In genomic region chr4:33060873-33061542, GRCh38 we compare ENCODE assay signal across 8 cellular contexts.
DNase-seq lines count a peak whose midpoint lies in the region; ATAC-seq and TF ChIP-seq lines count a peak whose summit lies in the region.

No MANE protein-coding gene starts in this region.

- H3K27ac Mint-ChIP-seq in neural crest cell (ENCODE audit: unreplicated experiment) = no peak overlapping the region

- peak overlapping the region; percentile 44 for H3K4me2 ChIP-seq in OCI-LY3 (ENCODE audit: low read length)

- no peaks in the 10 kb centered on the region for H3K27me3 ChIP-seq in OCI-LY3 (ENCODE audit: low read depth, low read length)

- no peaks in the 10 kb centered on the region for H3K9me3 Mint-ChIP-seq in neural crest cell

- H3K9ac ChIP-seq in OCI-LY3 (ENCODE audit: low read length) = no peak overlapping the region

- H3K36me3 ChIP-seq in OCI-LY3 (replicated peaks; ENCODE audit: low read depth, low read length) = no peaks in the 10 kb centered on the region

- TF ChIP-seq CTCF in OCI-LY3 (IDR thresholded peaks at IDR 0.05; ENCODE audit: low read depth, low read length) (peak; percentile 81), neural crest cell (conservative IDR thresholded peaks at IDR 0.05) (peak; percentile 86)

- no peaks in the 10 kb centered on the region for H3K9me3 ChIP-seq in OCI-LY3 (ENCODE audit: insufficient read depth, low read length)

- ATAC-seq in HG03378 (IDR thresholded peaks at IDR 0.05; ENCODE audit: unreplicated experiment) = peak; percentile 75

- peak; percentile 12 for DNase-seq in stimulated activated CD4-positive, alpha-beta T cell treated with anti-CD3 and anti-CD28 coated beads, Interleukin-15, amount 100 ng/mL, for 24 hours
- no peak for DNase-seq in stimulated activated CD4-positive, alpha-beta T cell treated with anti-CD3 and anti-CD28 coated beads, Interleukin-1b, Interleukin-23, amount 100 ng/mL, for 48 hours
- DNase-seq in epithelial cell of prostate (ENCODE audit: low read depth, low spot score) (peak; percentile 10), neural crest cell (ENCODE audit: low read depth, low spot score) (peak; percentile 56), T-helper 9 cell (no peak), NCI-H128 (lab: John Stamatoyannopoulos, UW; ENCODE audit: unreplicated experiment) (no peak)

- H2AFZ ChIP-seq in OCI-LY3 (ENCODE audit: low read depth, low read length) = no peak overlapping the region

- H3K79me2 ChIP-seq in OCI-LY3 (ENCODE audit: low read length) = no peaks in the 10 kb centered on the region

- no peak overlapping the region for H3K4me3 ChIP-seq in OCI-LY3 (ENCODE audit: low read length)

- no peak overlapping the region for H3K4me3 Mint-ChIP-seq in neural crest cell

- H3K4me1 ChIP-seq in OCI-LY3 (ENCODE audit: low read length) = no peaks in the 10 kb centered on the region

- H3K36me3 Mint-ChIP-seq in neural crest cell (ENCODE audit: low read depth) = no peaks in the 10 kb centered on the region

- peaks cover 3% of the 10 kb centered on the region for H3K4me1 Mint-ChIP-seq in neural crest cell

- no peaks in the 10 kb centered on the region for H3K27me3 Mint-ChIP-seq in neural crest cell (ENCODE audit: low read depth)

- H3K27ac ChIP-seq in OCI-LY3 (ENCODE audit: low read length) (no peak overlapping the region), epithelial cell of prostate (no peak overlapping the region)

- H4K20me1 ChIP-seq in OCI-LY3 (ENCODE audit: insufficient read depth, low read length) = no peaks in the 10 kb centered on the region

Comparison
In these comparisons a context has a peak if more than half of its experiments do, and no peak if none do; other contexts are left out.
1. DNase-seq: peak in stimulated activated CD4-positive, alpha-beta T cell treated with anti-CD3 and anti-CD28 coated beads, Interleukin-15, amount 100 ng/mL, for 24 hours (single experiment), epithelial cell of prostate (single experiment) and neural crest cell (single experiment); none in stimulated activated CD4-positive, alpha-beta T cell treated with anti-CD3 and anti-CD28 coated beads, Interleukin-1b, Interleukin-23, amount 100 ng/mL, for 48 hours (single experiment), T-helper 9 cell (single experiment) and NCI-H128 (single experiment).